15 cellular contexts compared by ENCODE assay signal in the genomic region with DNA sequence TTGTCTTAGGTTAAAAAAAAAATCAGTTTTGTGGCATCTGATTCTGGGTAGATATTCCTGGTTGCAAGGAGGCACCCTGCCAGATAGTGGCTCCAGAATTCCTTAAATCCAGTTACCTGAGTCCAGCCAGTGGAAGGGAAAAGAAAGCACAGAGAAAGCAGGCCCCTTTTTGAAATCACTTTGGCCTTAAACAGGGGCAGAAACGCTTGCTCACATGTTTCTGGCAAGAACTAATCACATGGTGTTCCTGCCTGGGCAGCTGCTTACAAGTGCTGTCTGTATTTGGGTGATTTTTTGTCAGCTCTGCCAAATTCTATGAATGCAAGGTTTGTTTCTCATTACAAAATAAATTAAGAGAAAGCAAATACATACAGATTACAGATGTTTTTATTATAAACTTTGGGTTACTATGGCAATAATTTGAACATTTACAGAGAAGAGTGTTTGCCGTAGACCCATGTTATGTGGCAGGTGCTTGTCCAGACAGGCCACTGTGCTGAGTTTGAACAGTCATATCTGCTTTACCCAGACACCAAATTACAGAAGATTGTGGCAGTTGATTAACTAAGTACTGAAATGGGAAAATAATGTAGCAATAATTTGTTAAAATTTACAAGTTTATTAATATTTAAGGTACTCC.
A peak's percentile ranks its signal among the peaks of the same experiment; 100 is the strongest.
DNase-seq lines count a peak whose midpoint lies in the region; ATAC-seq and TF ChIP-seq lines count a peak whose summit lies in the region.
"Had no signal": no experiment of that assay in that cellular context is flagged by ENCODE, and none has a peak within 500 bp of the region (broad histone marks: within the 10 kb centered on the region; RNA-seq: fewer than 3 reads in every experiment).

No MANE protein-coding gene starts in this region.

- TF ChIP-seq EP300 in ovary (IDR thresholded peaks at IDR 0.05), result no peak

- H3K4me1 ChIP-seq in heart left ventricle (peaks cover 0 to 8% (median 0%) of the 10 kb centered on the region in 12 donors), left ventricle myocardium inferior (peaks cover 5% of the 10 kb centered on the region), OCI-LY3 (ENCODE audit: low read length) (peaks cover 13% of the 10 kb centered on the region), right cardiac atrium (ENCODE audit: control insufficient read depth, insufficient read depth, low read length) (no peaks in the 10 kb centered on the region), ovary (ENCODE audit: insufficient read depth) (no peaks in the 10 kb centered on the region)
- H3K4me1 ChIP-seq: upper lobe of right lung had no signal

- no peak for TF ChIP-seq POLR2A in heart left ventricle (IDR thresholded peaks at IDR 0.05)
- TF ChIP-seq POLR2A in GM18505 (IDR thresholded peaks at IDR 0.05; ENCODE audit: borderline replicate concordance, extremely low read depth, insufficient read depth, insufficient read length), result no peak
- no peak for TF ChIP-seq POLR2A in ovary (IDR thresholded peaks at IDR 0.05)

- H3K4me2 ChIP-seq in OCI-LY3 (ENCODE audit: low read length), result peak overlapping the region; percentile 21

- H3K36me3 ChIP-seq in heart left ventricle (no peaks in the 10 kb centered on the region), left ventricle myocardium inferior (no peaks in the 10 kb centered on the region), OCI-LY3 (replicated peaks; ENCODE audit: low read depth, low read length) (no peaks in the 10 kb centered on the region), ovary (no peaks in the 10 kb centered on the region)
- H3K36me3 ChIP-seq: upper lobe of right lung had no signal

- no peak overlapping the region for H3K4me3 ChIP-seq in heart left ventricle
- no peak overlapping the region for H3K4me3 ChIP-seq in left ventricle myocardium inferior
- H3K4me3 ChIP-seq in OCI-LY3 (ENCODE audit: low read length), result no peak overlapping the region
- no peak overlapping the region for H3K4me3 ChIP-seq in right cardiac atrium (ENCODE audit: low read length)
- no peak overlapping the region for H3K4me3 ChIP-seq in ovary
- H3K4me3 ChIP-seq: upper lobe of right lung had no signal

- H2AFZ ChIP-seq in OCI-LY3 (ENCODE audit: low read depth, low read length), result peak overlapping the region; percentile 52

- no peak overlapping the region for H3K27ac ChIP-seq in heart left ventricle
- H3K27ac ChIP-seq in left ventricle myocardium inferior (replicated peaks), result no peak overlapping the region
- peak overlapping the region; percentile 39 for H3K27ac ChIP-seq in OCI-LY3 (ENCODE audit: low read length)
- no peak overlapping the region for H3K27ac ChIP-seq in right cardiac atrium (ENCODE audit: low read length)
- H3K27ac ChIP-seq in ovary, result no peak overlapping the region
- H3K27ac ChIP-seq: upper lobe of right lung had no signal

- WGBS in heart left ventricle, 4 donors, result 23 to 27% (median 27%) methylated on average over 2 of the region's 2 CpGs
- WGBS in right cardiac atrium, result 13% methylated on average over 2 of the region's 2 CpGs
- 4 to 16% (median 11%) methylated on average over 2 of the region's 2 CpGs for WGBS in ovary, 3 donors

- ATAC-seq in heart left ventricle, result peak; percentile 69 to 86 (median 76)
- ATAC-seq in right cardiac atrium, result peak; percentile 71 to 90
- no peak for ATAC-seq in GM18505 (IDR thresholded peaks at IDR 0.05; ENCODE audit: unreplicated experiment)
- ATAC-seq: activated T-cell treated with anti-CD3 and anti-CD28 coated beads, Interleukin-2, amount 50 U/mL, for 72 hours; upper lobe of right lung had no signal

- H3K79me2 ChIP-seq in OCI-LY3 (ENCODE audit: low read length), result no peaks in the 10 kb centered on the region

- H3K27me3 ChIP-seq in heart left ventricle (no peaks in the 10 kb centered on the region), left ventricle myocardium inferior (ENCODE audit: low read depth) (no peaks in the 10 kb centered on the region), OCI-LY3 (ENCODE audit: low read depth, low read length) (no peaks in the 10 kb centered on the region), right cardiac atrium (ENCODE audit: control insufficient read depth, insufficient read depth) (no peaks in the 10 kb centered on the region), ovary (no peaks in the 10 kb centered on the region)
- H3K27me3 ChIP-seq: upper lobe of right lung had no signal

- H3K9ac ChIP-seq in OCI-LY3 (ENCODE audit: low read length), result no peak overlapping the region

- DNase-seq in heart left ventricle, result peak in 1 of 5 donors; percentile 26
- no peak for DNase-seq in left ventricle myocardium inferior
- DNase-seq in right cardiac atrium, result peak; percentile 29 to 51 (median 33)
- no peak for DNase-seq in D341Med (ENCODE audit: low spot score)
- DNase-seq in NK-92 (lab: John Stamatoyannopoulos, UW; ENCODE audit: unreplicated experiment), result no peak
- no peak for DNase-seq in ovary
- DNase-seq: activated T-cell treated with anti-CD3 and anti-CD28 coated beads, Interleukin-2, amount 50 U/mL, for 72 hours; aorta; effector memory CD4-positive, alpha-beta T cell; glutamatergic neuron; NCI-H446 treated with DMSO at 0.1 percent for 48 hours; stimulated activated CD8-positive, alpha-beta memory T cell treated with anti-CD3 and anti-CD28 coated beads, Interleukin-4, amount 100 ng/mL, for 48 hours; upper lobe of right lung had no signal

- intact Hi-C loops in heart left ventricle (cut with DNase I), result no loop called here
- intact Hi-C loops in left ventricle myocardium inferior (cut with micrococcal nuclease), result no loop called here
- intact Hi-C loops in right cardiac atrium (cut with DNase I), result no loop called here
- intact Hi-C loops in ovary (cut with DNase I), result no loop called here

- H3K9me3 ChIP-seq in heart left ventricle (peaks cover 0 to 6% (median 0%) of the 10 kb centered on the region in 12 donors), left ventricle myocardium inferior (replicated peaks) (peaks cover 5% of the 10 kb centered on the region), OCI-LY3 (ENCODE audit: insufficient read depth, low read length) (no peaks in the 10 kb centered on the region), right cardiac atrium (ENCODE audit: control insufficient read depth, low read length) (no peaks in the 10 kb centered on the region), ovary (no peaks in the 10 kb centered on the region)
- H3K9me3 ChIP-seq: upper lobe of right lung had no signal

- TF ChIP-seq CTCF in heart left ventricle (IDR thresholded peaks at IDR 0.05) (no peak), left ventricle myocardium inferior (IDR thresholded peaks at IDR 0.05; ENCODE audit: borderline replicate concordance) (no peak), OCI-LY3 (IDR thresholded peaks at IDR 0.05; ENCODE audit: low read depth, low read length) (no peak), ovary (IDR thresholded peaks at IDR 0.05) (no peak)

- H4K20me1 ChIP-seq in OCI-LY3 (ENCODE audit: insufficient read depth, low read length), result no peaks in the 10 kb centered on the region

Comparison
In these comparisons a context has a peak if more than half of its experiments do, and no peak if none do; other contexts are left out.
1. DNase-seq: peak in right cardiac atrium (3 of 3); none in left ventricle myocardium inferior (single experiment), D341Med (single experiment), NK-92 (single experiment) and ovary (0 of 5).